ENCODE assay signal across 8 cellular contexts in the genomic region with DNA sequence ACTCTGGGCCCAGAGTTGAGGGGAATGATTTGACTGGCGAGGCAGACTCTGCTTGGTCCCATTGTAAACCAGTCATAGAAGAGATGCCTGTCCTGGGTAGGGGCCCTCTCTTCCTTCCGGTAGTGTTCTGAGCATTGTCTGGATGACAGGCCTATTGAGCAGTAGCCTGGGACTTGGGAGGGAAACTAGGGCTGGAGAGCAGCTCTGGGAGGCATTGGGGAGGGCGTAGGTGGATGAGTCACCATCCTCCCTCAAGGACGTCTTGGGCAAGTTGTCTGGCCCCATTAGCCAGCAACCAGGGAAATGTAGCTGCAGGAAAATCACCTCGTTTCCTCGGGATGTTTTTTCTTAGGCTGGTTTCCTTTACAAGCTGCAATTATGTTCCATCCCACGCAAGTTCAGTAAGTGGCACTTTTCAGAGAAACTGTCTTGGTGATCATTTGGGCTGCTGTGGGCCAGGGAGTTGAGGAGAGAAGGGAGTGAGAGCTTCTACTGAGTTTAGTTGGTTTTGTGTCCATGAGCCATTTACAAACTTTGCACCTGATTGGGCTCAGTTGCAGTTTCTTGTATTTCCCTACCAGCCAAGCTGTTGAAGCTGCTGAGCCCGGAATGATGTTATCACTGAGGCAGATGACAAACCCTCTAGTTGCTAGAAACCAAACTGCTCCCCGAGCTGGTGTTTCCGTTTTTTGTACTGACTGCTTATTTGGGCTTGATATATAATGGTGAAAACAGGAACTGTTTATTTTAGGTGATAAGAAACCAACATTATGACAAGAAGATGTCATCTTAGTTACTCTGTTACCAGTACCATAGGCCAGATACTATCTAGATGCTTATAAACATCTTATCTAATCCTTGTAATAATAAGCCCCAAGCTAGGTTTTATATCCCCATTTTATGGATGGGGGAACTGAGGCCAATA.
A peak's percentile ranks its signal among the peaks of the same experiment; 100 is the strongest.
DNase-seq lines count a peak whose midpoint lies in the region; ATAC-seq and TF ChIP-seq lines count a peak whose summit lies in the region.

No MANE protein-coding gene starts in this region.

- WGBS in sigmoid colon, 2 donors, result 41 to 46% methylated on average over 10 of the region's 10 CpGs

- H3K36me3 ChIP-seq in right atrium auricular region (no peaks in the 10 kb centered on the region), sigmoid colon (no peaks in the 10 kb centered on the region)

- H3K27ac Mint-ChIP-seq in activated naive CD8-positive, alpha-beta T cell treated with anti-CD3 and anti-CD28 coated beads for 36 hours, result no peak overlapping the region

- no peak overlapping the region for H3K4me3 Mint-ChIP-seq in activated naive CD8-positive, alpha-beta T cell treated with anti-CD3 and anti-CD28 coated beads for 36 hours

- H3K4me3 ChIP-seq in right atrium auricular region (no peak overlapping the region), sigmoid colon (no peak overlapping the region)

- TF ChIP-seq POLR2A in sigmoid colon (IDR thresholded peaks at IDR 0.05), result no peak

- intact Hi-C loops in sigmoid colon (cut with DNase I), result loop anchor here (5.0 kb wide), 2 partner anchors 68 to 147 kb away; a partner anchor contains a TSS

- peak overlapping the region; percentile 72 to 81 for H3K27ac ChIP-seq in right atrium auricular region
- peak overlapping the region; percentile 58 to 69 (median 66) for H3K27ac ChIP-seq in sigmoid colon

- peak; percentile 69 for ATAC-seq in HG03097 (IDR thresholded peaks at IDR 0.05; ENCODE audit: low FRiP score, unreplicated experiment)

- H3K4me1 Mint-ChIP-seq in activated naive CD8-positive, alpha-beta T cell treated with anti-CD3 and anti-CD28 coated beads for 36 hours, result peaks cover 28% of the 10 kb centered on the region

- no peak for TF ChIP-seq CTCF in right atrium auricular region (IDR thresholded peaks at IDR 0.05)
- no peak for TF ChIP-seq CTCF in sigmoid colon (IDR thresholded peaks at IDR 0.05)

- peak; percentile 25 for DNase-seq in activated gamma-delta T cell treated with Interleukin-2 at 50 U/mL for 16 hours
- no peak for DNase-seq in activated gamma-delta T cell (lab: John Stamatoyannopoulos, UW)
- peak; percentile 97 for DNase-seq in RPMI7951 (ENCODE audit: low read depth)
- peak; percentile 9 for DNase-seq in activated naive CD8-positive, alpha-beta T cell treated with anti-CD3 and anti-CD28 coated beads for 36 hours
- peak; percentile 88 for DNase-seq in right atrium auricular region (ENCODE audit: low spot score)
- peak; percentile 92 for DNase-seq in sigmoid colon
- DNase-seq in DMS79 (lab: John Stamatoyannopoulos, UW), result no peak

- H3K27me3 Mint-ChIP-seq in activated naive CD8-positive, alpha-beta T cell treated with anti-CD3 and anti-CD28 coated beads for 36 hours, result no peaks in the 10 kb centered on the region

- peaks cover 0 to 33% of the 10 kb centered on the region in 2 donors for H3K4me1 ChIP-seq in right atrium auricular region
- H3K4me1 ChIP-seq in sigmoid colon, result peaks cover 2 to 20% (median 12%) of the 10 kb centered on the region in 4 donors

- no peaks in the 10 kb centered on the region for H3K27me3 ChIP-seq in right atrium auricular region
- H3K27me3 ChIP-seq in sigmoid colon, result no peaks in the 10 kb centered on the region

- H3K9me3 Mint-ChIP-seq in activated naive CD8-positive, alpha-beta T cell treated with anti-CD3 and anti-CD28 coated beads for 36 hours, result no peaks in the 10 kb centered on the region

- peaks cover 1% of the 10 kb centered on the region for H3K36me3 Mint-ChIP-seq in activated naive CD8-positive, alpha-beta T cell treated with anti-CD3 and anti-CD28 coated beads for 36 hours

- H3K9me3 ChIP-seq in right atrium auricular region (no peaks in the 10 kb centered on the region), sigmoid colon (no peaks in the 10 kb centered on the region)

- no peak for TF ChIP-seq EP300 in sigmoid colon (IDR thresholded peaks at IDR 0.05)

Comparison
In these comparisons a context has a peak if more than half of its experiments do, and no peak if none do; other contexts are left out.
1. DNase-seq: peak in activated gamma-delta T cell treated with Interleukin-2 at 50 U/mL for 16 hours (single experiment), RPMI7951 (single experiment), activated naive CD8-positive, alpha-beta T cell treated with anti-CD3 and anti-CD28 coated beads for 36 hours (single experiment), right atrium auricular region (single experiment) and sigmoid colon (single experiment); none in activated gamma-delta T cell (single experiment) and DMS79 (single experiment).